ENCODE assay signal across 19 cellular contexts in the genomic region with DNA sequence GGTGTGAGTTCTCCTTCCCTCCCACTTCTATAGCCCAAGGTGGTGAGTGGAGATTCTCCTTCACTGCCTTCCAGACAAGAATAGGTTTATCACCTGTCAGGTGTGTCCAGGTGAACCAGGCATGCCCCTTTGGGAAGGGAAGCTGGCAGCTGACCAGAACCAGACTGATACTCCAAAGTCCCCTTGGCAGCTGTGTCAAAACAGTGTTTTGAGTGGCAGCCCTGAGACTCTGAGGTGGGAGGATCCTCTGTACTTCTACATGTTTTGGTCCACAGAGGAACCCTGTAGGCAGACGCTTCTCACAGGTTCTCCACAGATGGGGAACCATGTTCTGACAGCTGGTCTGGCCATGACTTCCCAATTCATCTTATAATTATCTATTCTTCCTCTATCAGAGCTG. TPM values are rescaled to one million over a fixed set of nuclear protein-coding genes. Genes with fewer than 3 reads are reported as not detected.
"Had no signal": no experiment of that assay in that cellular context is flagged by ENCODE, and none has a peak within 500 bp of the region (broad histone marks: within the 10 kb centered on the region; RNA-seq: fewer than 3 reads in every experiment).

No MANE protein-coding gene starts in this region.

- ATAC-seq: activated naive CD4-positive, alpha-beta T cell treated with anti-CD3 and anti-CD28 coated beads, Interleukin-2, amount 50 U/mL, for 72 hours; body of pancreas; naive thymus-derived CD4-positive, alpha-beta T cell had no signal

- H3K27ac ChIP-seq: body of pancreas, neutrophil, right atrium auricular region had no signal

- H3K27me3 ChIP-seq: body of pancreas, neutrophil, right atrium auricular region had no signal

- H3K36me3 ChIP-seq: neutrophil, right atrium auricular region had no signal

- H3K4me3 ChIP-seq: body of pancreas, right atrium auricular region had no signal

- H3K9me3 ChIP-seq: body of pancreas, neutrophil, right atrium auricular region had no signal

- FAIRE-seq: frontal cortex, keratinocyte had no signal

- DNase-seq: activated B cell treated with CpG ODN at 0.5 μM for 24 hours; activated CD4-positive, alpha-beta T cell treated with anti-CD3 and anti-CD28 coated beads, Interleukin-2, amount 10 ng/mL, durations not matched to agents 7 days and 5 days; activated T-cell treated with anti-CD3 and anti-CD28 coated beads for 4 hours; amniotic stem cell; central memory CD4-positive, alpha-beta T cell; cortex of kidney; effector memory CD4-positive, alpha-beta T cell; naive thymus-derived CD4-positive, alpha-beta T cell; posterior cingulate gyrus; stimulated activated CD4-positive, alpha-beta T cell treated with anti-CD3 and anti-CD28 coated beads, Interleukin-1b, Interleukin-23, amount 100 ng/mL, for 48 hours; stimulated activated naive CD4-positive, alpha-beta T cell treated with Interleukin-2 at 50 U/mL for 16 hours had no signal

RNA-seq across cellular contexts. Expression of gene ISL2, which starts 30.1 kb away (rescaled TPM):
- total RNA-seq: activated naive CD4-positive, alpha-beta T cell treated with anti-CD3 and anti-CD28 coated beads, Interleukin-2, amount 50 U/mL, for 72 hours; body of pancreas; frontal cortex; lower leg skin; right atrium auricular region; temporal lobe had no signal
- polyA plus RNA-seq: keratinocyte; naive thymus-derived CD4-positive, alpha-beta T cell had no signal
